In the genomic region with DNA sequence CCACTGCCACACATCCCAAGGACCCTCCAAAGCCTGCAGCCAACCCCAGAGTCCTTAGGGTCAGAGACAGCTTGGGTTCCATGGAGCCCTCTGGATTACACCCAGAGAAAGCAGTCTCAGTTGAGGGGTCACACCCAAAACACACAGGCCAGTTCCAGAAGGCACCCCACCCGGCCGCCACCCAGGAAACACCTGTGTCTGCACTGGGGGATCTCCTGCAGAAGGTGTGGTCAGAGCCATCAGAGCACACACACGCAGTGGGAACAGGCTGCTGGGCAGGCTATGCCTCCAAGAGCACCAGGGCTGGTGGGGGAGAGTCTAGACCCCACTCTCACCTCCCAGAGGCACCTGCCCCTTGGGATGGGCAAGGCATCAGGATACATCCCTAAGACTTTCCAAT, we compare ENCODE assay signal across 14 cellular contexts. TPM values are rescaled to one million over a fixed set of nuclear protein-coding genes. Genes with fewer than 3 reads are reported as not detected.
DNase-seq lines count a peak whose midpoint lies in the region; ATAC-seq and TF ChIP-seq lines count a peak whose summit lies in the region.
"Had no signal": no experiment of that assay in that cellular context is flagged by ENCODE, and none has a peak within 500 bp of the region (broad histone marks: within the 10 kb centered on the region; RNA-seq: fewer than 3 reads in every experiment).

No MANE protein-coding gene starts in this region.

- H3K4me3 Mint-ChIP-seq in IgD-negative memory B cell = peak overlapping the region; percentile 54 to 95 (median 80)

- no peaks in the 10 kb centered on the region for H3K27me3 ChIP-seq in psoas muscle (ENCODE audit: insufficient read depth in 3 of 3, low read length in 2 of 3)
- H3K27me3 ChIP-seq in tibial nerve = no peaks in the 10 kb centered on the region
- H3K27me3 ChIP-seq: breast epithelium had no signal

- in situ Hi-C loops in GM13977 (cut with MboI; ENCODE audit: low pct_unique_long_range_greater_than_20kb, low sequenced_read_pairs, unreplicated experiment) = no loop called here

- H3K4me1 ChIP-seq in mucosa of descending colon (ENCODE audit: low read depth) = peaks cover 3% of the 10 kb centered on the region
- no peaks in the 10 kb centered on the region for H3K4me1 ChIP-seq in psoas muscle
- H3K4me1 ChIP-seq in tibial nerve = peaks cover 0 to 8% (median 0%) of the 10 kb centered on the region in 4 donors
- H3K4me1 ChIP-seq: breast epithelium had no signal

- 77 to 93% (median 89%) methylated on average over 3 of the region's 3 CpGs for WGBS in psoas muscle, 3 donors
- WGBS in tibial nerve, 2 donors = 81 to 86% methylated on average over 3 of the region's 3 CpGs

- no peak for TF ChIP-seq EP300 in tibial nerve (IDR thresholded peaks at IDR 0.05)

- H3K4me3 ChIP-seq in mucosa of descending colon = no peak overlapping the region
- no peak overlapping the region for H3K4me3 ChIP-seq in psoas muscle
- H3K4me3 ChIP-seq in tibial nerve = no peak overlapping the region
- H3K4me3 ChIP-seq: breast epithelium had no signal

- no peaks in the 10 kb centered on the region for H3K27me3 Mint-ChIP-seq in IgD-negative memory B cell

- ATAC-seq in GM19397 (IDR thresholded peaks at IDR 0.05; ENCODE audit: unreplicated experiment) = peak; percentile 40
- ATAC-seq in mucosa of descending colon = peak; percentile 72
- ATAC-seq in psoas muscle = no peak

- H3K36me3 ChIP-seq in mucosa of descending colon (ENCODE audit: low read depth) (no peaks in the 10 kb centered on the region), psoas muscle (ENCODE audit: insufficient read depth in 1 of 2, low read depth in 1 of 2) (peaks cover 4 to 59% of the 10 kb centered on the region in 2 donors), tibial nerve (peaks cover 0 to 95% (median 6%) of the 10 kb centered on the region in 3 donors)
- H3K36me3 ChIP-seq: breast epithelium had no signal

- peaks cover 41 to 67% (median 55%) of the 10 kb centered on the region in 3 donors for H3K4me1 Mint-ChIP-seq in IgD-negative memory B cell

- peak overlapping the region; percentile 98 to 100 (median 99) for H3K27ac Mint-ChIP-seq in IgD-negative memory B cell

- H3K9me3 ChIP-seq in mucosa of descending colon (no peaks in the 10 kb centered on the region), psoas muscle (no peaks in the 10 kb centered on the region), tibial nerve (no peaks in the 10 kb centered on the region)
- H3K9me3 ChIP-seq: breast epithelium had no signal

- peak; percentile 55 for DNase-seq in GM13977 (ENCODE audit: low spot score)
- DNase-seq in mucosa of descending colon = peak in 1 of 3 donors; percentile 77
- no peak for DNase-seq in psoas muscle
- no peak for DNase-seq in SW480 (ENCODE audit: low spot score)
- DNase-seq in medulla oblongata (ENCODE audit: extremely low spot score) = no peak
- no peak for DNase-seq in tibial nerve (ENCODE audit: low spot score in 2 of 2)
- DNase-seq: activated T-cell treated with anti-CD3 and anti-CD28 coated beads for 4 hours, DMS153, NCI-H1417 treated with DMSO at 0.1 percent for 48 hours, T1000 had no signal

- TF ChIP-seq POLR2A in tibial nerve (IDR thresholded peaks at IDR 0.05) = no peak

- H3K36me3 Mint-ChIP-seq in IgD-negative memory B cell = peaks cover 30% of the 10 kb centered on the region

- H3K9me3 Mint-ChIP-seq in IgD-negative memory B cell = peaks cover 0 to 2% (median 0%) of the 10 kb centered on the region in 3 donors

- intact Hi-C loops in mucosa of descending colon (cut with DNase I, micrococcal nuclease) = loop anchor here in 1 of 2 donors (10.0 kb wide), 1 partner anchor 227 kb away; no protein-coding TSS in a partner anchor
- intact Hi-C loops in psoas muscle (cut with DNase I) = no loop called here

- no peak overlapping the region for H3K27ac ChIP-seq in psoas muscle
- H3K27ac ChIP-seq in tibial nerve = peak overlapping the region in 1 of 4 donors; percentile 40
- H3K27ac ChIP-seq: breast epithelium had no signal

- no peak for TF ChIP-seq CTCF in GM13977 (IDR thresholded peaks at IDR 0.05; ENCODE audit: extremely low read depth, insufficient read depth, missing control alignments)
- TF ChIP-seq CTCF in mucosa of descending colon (IDR thresholded peaks at IDR 0.05) = no peak
- no peak for TF ChIP-seq CTCF in psoas muscle (IDR thresholded peaks at IDR 0.05)
- no peak for TF ChIP-seq CTCF in tibial nerve (IDR thresholded peaks at IDR 0.05)

RNA-seq across cellular contexts. Expression of a gene that starts 27.3 kb away (rescaled TPM):
- 2.2 TPM for polyA plus RNA-seq in IgD-negative memory B cell
- 1 to 10 TPM in 1 of 3 donors, under 1 TPM in 1, not detected in 1; 0.70 to 3.2 TPM for total RNA-seq in mucosa of descending colon
- under 1 TPM; 0.34 to 0.50 (median 0.38) TPM for total RNA-seq in psoas muscle
- under 1 TPM; 0.03 to 0.18 (median 0.13) TPM for polyA plus RNA-seq in psoas muscle
- total RNA-seq in tibial nerve = 1 to 10 TPM in 2 of 4 donors, under 1 TPM in 1, not detected in 1; 0.84 to 5.7 (median 2.4) TPM
- polyA plus RNA-seq: naive thymus-derived CD8-positive, alpha-beta T cell had no signal

Comparison
In these comparisons a context has a peak if more than half of its experiments do, and no peak if none do; other contexts are left out.
1. ATAC-seq: peak in GM19397 (single experiment) and mucosa of descending colon (single experiment); none in psoas muscle (0 of 4).